ENCODE assay signal across 11 cellular contexts in the genomic region with DNA sequence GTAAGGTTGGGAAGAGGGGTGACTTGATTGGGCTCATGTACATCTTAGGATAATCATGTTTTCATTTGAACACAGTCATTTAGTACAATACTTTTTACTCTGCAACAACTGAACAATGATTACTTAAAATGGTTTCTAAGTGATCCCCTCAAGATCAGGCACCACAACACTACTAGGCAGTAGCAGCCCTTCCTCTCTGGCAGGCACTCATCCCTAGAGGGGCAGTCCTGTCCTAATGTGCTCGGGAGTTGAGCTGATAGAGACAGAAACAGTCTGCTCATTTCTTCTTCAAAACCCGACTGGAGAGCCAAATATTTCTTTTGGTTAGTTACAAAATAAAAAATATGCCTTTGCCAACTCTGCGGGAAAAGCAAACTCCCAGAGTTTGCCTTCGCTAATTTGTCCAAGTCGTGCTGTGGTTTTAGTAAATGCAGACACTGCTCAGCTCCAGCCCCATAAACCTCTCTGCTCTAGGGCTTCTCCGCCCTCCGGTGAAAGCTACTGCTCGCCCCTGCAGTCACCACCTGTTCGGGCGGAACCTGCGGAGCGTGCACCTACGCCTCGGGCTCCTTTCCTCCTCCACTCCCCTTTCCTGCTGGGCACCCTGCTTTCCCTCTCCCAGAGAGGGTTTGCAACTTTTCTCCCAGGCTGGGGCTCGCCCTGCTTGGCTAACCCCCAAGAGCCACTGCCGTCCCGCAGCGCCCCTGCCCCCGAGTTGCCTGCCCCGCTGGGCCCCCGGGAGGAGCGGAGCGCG. TPM values are rescaled to one million over a fixed set of nuclear protein-coding genes. Genes with fewer than 3 reads are reported as not detected.
A peak's percentile ranks its signal among the peaks of the same experiment; 100 is the strongest.
DNase-seq lines count a peak whose midpoint lies in the region; ATAC-seq and TF ChIP-seq lines count a peak whose summit lies in the region.
"Had no signal": no experiment of that assay in that cellular context is flagged by ENCODE, and none has a peak within 500 bp of the region (broad histone marks: within the 10 kb centered on the region; RNA-seq: fewer than 3 reads in every experiment).

No MANE protein-coding gene starts in this region.

- no peaks in the 10 kb centered on the region for H3K36me3 Mint-ChIP-seq in activated CD4-positive, alpha-beta T cell treated with anti-CD3 and anti-CD28 coated beads for 36 hours (ENCODE audit: low read depth)
- H3K36me3 Mint-ChIP-seq: CD4-positive, CD25-positive, alpha-beta regulatory T cell had no signal

- H3K9me3 Mint-ChIP-seq in activated CD4-positive, alpha-beta T cell treated with anti-CD3 and anti-CD28 coated beads for 36 hours (ENCODE audit: low read depth) = no peaks in the 10 kb centered on the region

- CTCF ChIA-PET in activated CD4-positive, alpha-beta T cell treated with anti-CD3 and anti-CD28 coated beads for 36 hours (lab: Charles Lee) = no interaction called here

- H3K27ac Mint-ChIP-seq in activated CD4-positive, alpha-beta T cell treated with anti-CD3 and anti-CD28 coated beads for 36 hours = no peak overlapping the region
- H3K27ac Mint-ChIP-seq: CD4-positive, CD25-positive, alpha-beta regulatory T cell; naive B cell had no signal

- intact Hi-C loops in activated CD4-positive, alpha-beta T cell treated with anti-CD3 and anti-CD28 coated beads for 36 hours (cut with DNase I, micrococcal nuclease) = no loop called here

- peaks cover 8% of the 10 kb centered on the region for H3K4me1 Mint-ChIP-seq in activated CD4-positive, alpha-beta T cell treated with anti-CD3 and anti-CD28 coated beads for 36 hours

- peak overlapping the region; percentile 72 for H3K27ac ChIP-seq in VCaP

- no peak overlapping the region for H3K4me3 Mint-ChIP-seq in activated CD4-positive, alpha-beta T cell treated with anti-CD3 and anti-CD28 coated beads for 36 hours

- no peak for ATAC-seq in activated CD4-positive, alpha-beta T cell treated with anti-CD3 and anti-CD28 coated beads for 36 hours
- peak; percentile 32 for ATAC-seq in HG03280 (IDR thresholded peaks at IDR 0.05; ENCODE audit: unreplicated experiment)

- DNase-seq in activated CD4-positive, alpha-beta T cell treated with anti-CD3 and anti-CD28 coated beads for 36 hours = peak; percentile 7
- DNase-seq in activated CD4-positive, alpha-beta T cell treated with anti-CD3 and anti-CD28 coated beads for 4 hours = no peak
- DNase-seq in iPS-NIHi7 (ENCODE audit: extremely low spot score) = peak; percentile 56
- peak; percentile 24 for DNase-seq in stromal cell of bone marrow (ENCODE audit: low read depth)
- DNase-seq in globus pallidus (ENCODE audit: low spot score) = no peak
- DNase-seq in GF-D8 (lab: John Stamatoyannopoulos, UW) = no peak
- DNase-seq: CD4-positive, CD25-positive, alpha-beta regulatory T cell; naive B cell had no signal

- no peak for TF ChIP-seq CTCF in VCaP (conservative IDR thresholded peaks at IDR 0.05)

- peaks cover 64% of the 10 kb centered on the region for H3K27me3 Mint-ChIP-seq in activated CD4-positive, alpha-beta T cell treated with anti-CD3 and anti-CD28 coated beads for 36 hours

- POLR2A ChIA-PET in activated CD4-positive, alpha-beta T cell treated with anti-CD3 and anti-CD28 coated beads for 36 hours (lab: Charles Lee) = no interaction called here

RNA-seq across cellular contexts. Expression of a gene that starts 0.5 kb away (rescaled TPM):
- not detected for total RNA-seq in activated CD4-positive, alpha-beta T cell treated with anti-CD3 and anti-CD28 coated beads for 36 hours
- total RNA-seq: CD4-positive, CD25-positive, alpha-beta regulatory T cell; T-helper 2 cell treated with Interferon-gamma antibody and Interleukin-4, amounts not matched to agents 100 ng/mL and 5 ng/mL, for 36 hours had no signal

Comparison
In these comparisons a context has a peak if more than half of its experiments do, and no peak if none do; other contexts are left out.
1. DNase-seq: peak in activated CD4-positive, alpha-beta T cell treated with anti-CD3 and anti-CD28 coated beads for 36 hours (single experiment), iPS-NIHi7 (single experiment) and stromal cell of bone marrow (single experiment); none in activated CD4-positive, alpha-beta T cell treated with anti-CD3 and anti-CD28 coated beads for 4 hours (0 of 2), globus pallidus (single experiment) and GF-D8 (single experiment).